In the genomic region with DNA sequence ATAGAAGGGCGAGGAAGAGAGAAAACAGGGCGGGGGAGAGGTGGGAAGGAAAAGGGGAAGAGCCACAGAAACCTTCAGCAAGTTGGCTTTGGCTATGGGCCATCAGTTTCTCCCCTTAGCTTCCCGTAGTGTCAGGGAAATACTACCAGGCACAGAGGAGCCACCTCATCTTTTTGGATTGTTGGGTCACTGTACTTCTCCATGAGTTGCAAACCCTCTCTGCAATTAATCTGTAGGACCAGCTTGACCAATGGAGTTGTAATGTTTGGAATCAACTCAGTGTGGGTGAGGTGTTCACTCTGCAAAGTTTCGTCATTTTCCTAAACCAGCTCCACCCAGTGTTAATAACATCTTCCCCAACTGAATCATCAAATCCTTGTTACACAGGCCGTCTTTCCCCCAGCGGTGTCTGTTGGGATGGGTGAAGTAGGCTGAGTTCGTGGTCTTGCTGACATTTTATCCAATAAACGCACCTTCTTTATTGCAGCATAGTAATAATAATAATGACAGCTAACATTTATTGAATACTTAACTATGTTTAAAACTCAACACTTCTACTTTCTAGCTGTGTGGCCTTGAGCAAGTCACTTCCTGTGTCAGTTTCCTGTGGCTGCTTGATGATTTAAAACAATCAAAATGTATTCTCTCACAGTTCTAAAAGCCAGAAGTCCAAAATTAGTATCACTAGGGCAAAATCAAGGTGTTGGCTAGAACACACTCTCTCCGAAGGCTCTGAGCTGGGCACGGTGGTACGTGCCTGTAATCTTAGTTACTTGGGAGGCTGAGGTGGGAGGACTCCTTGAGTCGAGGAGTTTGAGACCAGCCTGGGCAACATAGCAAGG, we compare ENCODE assay signal across 9 cellular contexts. TPM values are rescaled to one million over a fixed set of nuclear protein-coding genes. Genes with fewer than 3 reads are reported as not detected.
DNase-seq lines count a peak whose midpoint lies in the region; ATAC-seq and TF ChIP-seq lines count a peak whose summit lies in the region.
"Had no signal": no experiment of that assay in that cellular context is flagged by ENCODE, and none has a peak within 500 bp of the region (broad histone marks: within the 10 kb centered on the region; RNA-seq: fewer than 3 reads in every experiment).

No MANE protein-coding gene starts in this region.

- DNase-seq in AG04450 (ENCODE audit: low read depth, low spot score), result peak; percentile 72
- peak; percentile 66 for DNase-seq in activated CD4-positive, alpha-beta memory T cell treated with anti-CD3 and anti-CD28 coated beads for 36 hours
- DNase-seq in heart right ventricle, result no peak
- DNase-seq in SHP77 (lab: John Stamatoyannopoulos, UW), result no peak
- DNase-seq in NCI-H446 (lab: John Stamatoyannopoulos, UW), result no peak

- H3K4me1 Mint-ChIP-seq in activated CD4-positive, alpha-beta memory T cell treated with anti-CD3 and anti-CD28 coated beads for 36 hours (ENCODE audit: low read depth), result peaks cover 38% of the 10 kb centered on the region

- POLR2A ChIA-PET in AG04450 (lab: Yijun Ruan, JAX), result interaction anchor here (1.2 to 2.2 kb wide), 2 partner anchors 12 to 110 kb away, joined by 7 to 8 read pairs; a partner anchor contains a TSS
- POLR2A ChIA-PET in activated CD4-positive, alpha-beta memory T cell treated with anti-CD3 and anti-CD28 coated beads for 36 hours (lab: Charles Lee), result interaction anchor here (0.7 to 2.2 kb wide), 3 partner anchors 12 to 1258 kb away, joined by 3 to 14 read pairs (median 5); a partner anchor contains a TSS

- H3K36me3 ChIP-seq in heart right ventricle, result no peaks in the 10 kb centered on the region
- H3K36me3 ChIP-seq in thymus (ENCODE audit: control insufficient read depth, insufficient read depth), result no peaks in the 10 kb centered on the region
- H3K36me3 ChIP-seq: cardiac muscle cell had no signal

- H3K27me3 ChIP-seq in AG04450 (ENCODE audit: control insufficient read depth, insufficient read depth, low read length) (no peaks in the 10 kb centered on the region), heart right ventricle (peaks cover 0 to 5% (median 0%) of the 10 kb centered on the region in 7 donors), thymus (ENCODE audit: control insufficient read depth, insufficient read depth) (no peaks in the 10 kb centered on the region)

- H3K27ac Mint-ChIP-seq in activated CD4-positive, alpha-beta memory T cell treated with anti-CD3 and anti-CD28 coated beads for 36 hours, result peak overlapping the region; percentile 94

- no peaks in the 10 kb centered on the region for H3K36me3 Mint-ChIP-seq in activated CD4-positive, alpha-beta memory T cell treated with anti-CD3 and anti-CD28 coated beads for 36 hours

- H3K27ac ChIP-seq in AG04450 (ENCODE audit: low read depth, low read length), result peak overlapping the region; percentile 86
- H3K27ac ChIP-seq in heart right ventricle, result peak overlapping the region in 8 of 10 donors; percentile 42 to 88 (median 60)
- peak overlapping the region; percentile 60 for H3K27ac ChIP-seq in thymus (ENCODE audit: low read depth)
- H3K27ac ChIP-seq: cardiac muscle cell had no signal

- no peaks in the 10 kb centered on the region for H3K9me3 ChIP-seq in AG04450 (ENCODE audit: control insufficient read depth, insufficient read depth, low read length)
- no peaks in the 10 kb centered on the region for H3K9me3 ChIP-seq in heart right ventricle
- H3K9me3 ChIP-seq in thymus (ENCODE audit: control insufficient read depth), result no peaks in the 10 kb centered on the region

- H3K9me3 Mint-ChIP-seq in activated CD4-positive, alpha-beta memory T cell treated with anti-CD3 and anti-CD28 coated beads for 36 hours, result no peaks in the 10 kb centered on the region

- intact Hi-C loops in activated CD4-positive, alpha-beta memory T cell treated with anti-CD3 and anti-CD28 coated beads for 36 hours (cut with micrococcal nuclease), result loop anchor here (1.0 to 10.0 kb wide), 4 partner anchors 12 to 396 kb away; a partner anchor contains a TSS
- intact Hi-C loops in heart right ventricle (cut with DNase I), result no loop called here

- WGBS in heart right ventricle, 2 donors, result 59 to 63% methylated on average over 12 of the region's 12 CpGs
- WGBS in thymus, result 71% methylated on average over 12 of the region's 12 CpGs

- H3K4me3 Mint-ChIP-seq in activated CD4-positive, alpha-beta memory T cell treated with anti-CD3 and anti-CD28 coated beads for 36 hours, result peak overlapping the region; percentile 27

- peak; percentile 35 for ATAC-seq in HG03354 (IDR thresholded peaks at IDR 0.05; ENCODE audit: poor library complexity, severe bottlenecking, unreplicated experiment)
- peak in 7 of 8 donors; percentile 52 to 87 (median 64) for ATAC-seq in heart right ventricle
- ATAC-seq in GM19035 (IDR thresholded peaks at IDR 0.05; ENCODE audit: unreplicated experiment), result no peak

- H3K27me3 Mint-ChIP-seq in activated CD4-positive, alpha-beta memory T cell treated with anti-CD3 and anti-CD28 coated beads for 36 hours, result no peaks in the 10 kb centered on the region

- CTCF ChIA-PET in AG04450 (lab: Charles Lee), result interaction anchor here (0.6 to 2.5 kb wide), 7 partner anchors 16 to 336 kb away, joined by 3 to 12 read pairs (median 5); no protein-coding TSS in a partner anchor
- CTCF ChIA-PET in activated CD4-positive, alpha-beta memory T cell treated with anti-CD3 and anti-CD28 coated beads for 36 hours (lab: Charles Lee), result interaction anchor here (1.1 to 2.5 kb wide), 7 partner anchors 12 to 543 kb away, joined by 3 to 12 read pairs (median 6); a partner anchor contains a TSS

- TF ChIP-seq CTCF in AG04450 (IDR thresholded peaks at IDR 0.05; ENCODE audit: low read depth, low read length) (0 out of 2 replicates have a peak, but pooled peaks have one; percentile 12), heart right ventricle (IDR thresholded peaks at IDR 0.05) (no peak)

- H3K4me3 ChIP-seq in AG04450 (ENCODE audit: low read depth, low read length) (no peak overlapping the region), heart right ventricle (no peak overlapping the region), thymus (ENCODE audit: low read length) (no peak overlapping the region)
- H3K4me3 ChIP-seq: cardiac muscle cell had no signal

- H3K4me1 ChIP-seq in heart right ventricle (peaks cover 0 to 32% (median 11%) of the 10 kb centered on the region in 9 donors), thymus (ENCODE audit: control insufficient read depth, insufficient read depth, low read length) (peaks cover 3% of the 10 kb centered on the region)

RNA-seq across cellular contexts. Expression of a gene that starts 8.1 kb away (rescaled TPM):
- polyA plus RNA-seq in AG04450 (2011; rRNA removed), result 28.8 and 30.3 TPM in 2 replicates
- polyA minus RNA-seq in AG04450 (2011; rRNA and poly(A)+ RNA removed), result 63.5 and 102 TPM in 2 replicates
- total RNA-seq in activated CD4-positive, alpha-beta memory T cell treated with anti-CD3 and anti-CD28 coated beads for 36 hours, result 10 to 100 TPM; 20.9 to 21.1 TPM
- total RNA-seq in heart right ventricle, result 10 to 100 TPM; 18.0 to 28.0 (median 22.0) TPM
- 10 to 100 TPM; 19.4 to 23.1 TPM for polyA plus RNA-seq in heart right ventricle
- 78.5 TPM for polyA plus RNA-seq in thymus

RNA-seq across cellular contexts. Expression of a gene that starts 11.7 kb away (rescaled TPM):
- polyA plus RNA-seq in AG04450 (2011; rRNA removed) (7.6 and 9.1 TPM in 2 replicates), heart right ventricle (10 to 100 TPM in 1 of 2 donors, 1 to 10 TPM in 1; 7.3 to 13.2 TPM), thymus (10.0 TPM)
- 4.5 and 6.4 TPM in 2 replicates for polyA minus RNA-seq in AG04450 (2011; rRNA and poly(A)+ RNA removed)
- total RNA-seq in activated CD4-positive, alpha-beta memory T cell treated with anti-CD3 and anti-CD28 coated beads for 36 hours, result 10 to 100 TPM; 21.2 to 21.3 TPM
- 10 to 100 TPM in 4 of 10 donors, 1 to 10 TPM in 6; 7.0 to 14.1 (median 9.1) TPM for total RNA-seq in heart right ventricle

RNA-seq across cellular contexts. Expression of a gene that starts 55.2 kb away (rescaled TPM):
- polyA plus RNA-seq in AG04450 (2011; rRNA removed) (5.2 and 6.8 TPM in 2 replicates), heart right ventricle (under 1 TPM; 0.07 to 0.29 TPM), thymus (0.59 TPM)
- polyA minus RNA-seq in AG04450 (2011; rRNA and poly(A)+ RNA removed), result 11.4 and 16.2 TPM in 2 replicates
- not detected for total RNA-seq in activated CD4-positive, alpha-beta memory T cell treated with anti-CD3 and anti-CD28 coated beads for 36 hours
- 1 to 10 TPM in 2 of 10 donors, under 1 TPM in 6, not detected in 2; 0.16 to 1.0 (median 0.37) TPM for total RNA-seq in heart right ventricle

Comparison
In these comparisons a context has a peak if more than half of its experiments do, and no peak if none do; other contexts are left out.
1. DNase-seq: peak in AG04450 (single experiment) and activated CD4-positive, alpha-beta memory T cell treated with anti-CD3 and anti-CD28 coated beads for 36 hours (single experiment); none in heart right ventricle (0 of 2), SHP77 (0 of 2) and NCI-H446 (0 of 2).
2. Peak in every context shown above with its lines, with median percentiles within 50 percentile points of each other: H3K27ac ChIP-seq.